Comparison of ENCODE assay signal across 24 cellular contexts in genomic region chr11:114274637-114275036, GRCh38. TPM values are rescaled to one million over a fixed set of nuclear protein-coding genes. Genes with fewer than 3 reads are reported as not detected.
"Had no signal": no experiment of that assay in that cellular context is flagged by ENCODE, and none has a peak within 500 bp of the region (broad histone marks: within the 10 kb centered on the region; RNA-seq: fewer than 3 reads in every experiment).

No MANE protein-coding gene starts in this region.

- H3K79me2 ChIP-seq: parathyroid adenoma had no signal

- H3K4me2 ChIP-seq: smooth muscle cell had no signal

- H3K9me3 ChIP-seq: gastroesophageal sphincter, heart right ventricle, mucosa of descending colon, neutrophil, prostate gland, stomach, thyroid gland had no signal

- DNase-seq: cortex of kidney; effector CD4-positive, alpha-beta T cell; foreskin fibroblast; mucosa of descending colon; naive B cell; stimulated activated CD4-positive, alpha-beta T cell treated with anti-CD3 and anti-CD28 coated beads, Interleukin-12 subunit alpha, Interleukin-12 subunit beta, amount 100 ng/mL, for 4 hours; stimulated activated CD4-positive, alpha-beta T cell treated with anti-CD3 and anti-CD28 coated beads, Interleukin-1b, Interleukin-23, amount 100 ng/mL, for 48 hours; stimulated activated CD4-positive, alpha-beta T cell treated with anti-CD3 and anti-CD28 coated beads, Interleukin-4, amount 100 ng/mL, for 24 hours; stimulated activated naive CD4-positive, alpha-beta T cell treated with Interleukin-2 at 50 U/mL for 16 hours; stomach; thyroid gland; trophoblast cell had no signal

- H3K27ac ChIP-seq: neutrophil, parathyroid adenoma, prostate gland, stomach, thyroid gland had no signal

- H2AFZ ChIP-seq: parathyroid adenoma had no signal

- ATAC-seq: mucosa of descending colon; natural killer cell treated with Interleukin-12 subunit alpha and Interleukin-12 subunit beta and Interleukin-15 and Interleukin-18, amount 100 ng/mL, for 72 hours; stimulated activated effector memory CD8-positive, alpha-beta T cell treated with anti-CD3 and anti-CD28 coated beads, Interleukin-12 subunit alpha, Interleukin-12 subunit beta, amount 100 ng/mL, for 72 hours had no signal

- H3K9ac ChIP-seq: parathyroid adenoma had no signal

- H3K4me3 ChIP-seq: gastroesophageal sphincter, heart right ventricle, lung, mucosa of descending colon, prostate gland, smooth muscle cell, stomach, thyroid gland had no signal

- H3K36me3 ChIP-seq: heart right ventricle, neutrophil, prostate gland, thyroid gland had no signal

- H3K27me3 ChIP-seq: thyroid gland had no signal

- FAIRE-seq: islet of Langerhans, urothelium cell line had no signal

- H3K4me1 ChIP-seq: parathyroid adenoma, prostate gland, stomach, thyroid gland had no signal

RNA-seq across cellular contexts. Expression of gene NNMT, which starts 21.6 kb away (rescaled TPM):
- total RNA-seq: natural killer cell treated with Interleukin-12 subunit alpha and Interleukin-12 subunit beta and Interleukin-15 and Interleukin-18, amount 100 ng/mL, for 72 hours; temporal lobe had no signal
